ENCODE assay signal across 6 cellular contexts in the genomic region with DNA sequence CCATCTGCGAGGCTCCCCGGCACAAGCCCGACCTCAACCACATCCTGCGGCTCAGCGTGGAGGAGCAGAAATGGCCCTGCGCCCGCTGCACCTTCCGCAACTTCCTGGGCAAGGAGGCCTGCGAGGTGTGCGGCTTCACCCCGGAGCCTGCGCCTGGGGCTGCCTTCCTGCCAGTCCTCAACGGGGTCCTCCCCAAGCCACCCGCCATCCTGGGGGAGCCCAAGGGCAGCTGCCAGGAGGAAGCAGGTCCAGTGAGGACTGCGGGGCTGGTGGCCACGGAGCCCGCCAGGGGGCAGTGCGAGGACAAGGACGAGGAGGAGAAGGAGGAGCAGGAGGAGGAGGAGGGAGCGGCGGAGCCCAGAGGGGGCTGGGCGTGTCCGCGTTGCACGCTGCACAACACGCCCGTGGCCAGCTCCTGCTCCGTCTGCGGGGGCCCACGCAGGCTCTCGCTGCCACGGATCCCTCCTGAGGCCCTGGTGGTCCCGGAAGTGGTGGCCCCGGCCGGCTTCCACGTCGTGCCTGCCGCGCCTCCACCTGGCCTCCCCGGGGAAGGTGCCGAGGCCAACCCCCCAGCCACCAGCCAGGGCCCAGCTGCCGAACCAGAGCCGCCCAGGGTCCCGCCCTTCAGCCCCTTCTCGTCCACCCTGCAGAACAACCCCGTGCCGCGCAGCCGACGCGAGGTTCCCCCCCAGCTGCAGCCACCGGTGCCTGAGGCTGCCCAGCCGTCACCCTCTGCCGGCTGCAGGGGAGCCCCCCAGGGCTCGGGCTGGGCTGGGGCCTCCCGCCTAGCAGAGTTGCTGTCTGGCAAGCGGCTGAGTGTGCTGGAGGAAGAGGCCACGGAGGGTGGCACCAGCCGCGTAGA. TPM values are rescaled to one million over a fixed set of nuclear protein-coding genes. Genes with fewer than 3 reads are reported as not detected.
DNase-seq lines count a peak whose midpoint lies in the region; ATAC-seq and TF ChIP-seq lines count a peak whose summit lies in the region.

No MANE protein-coding gene starts in this region.

- no peak overlapping the region for H3K14ac ChIP-seq in neuronal stem cell (ENCODE audit: low read length)

- no peak overlapping the region for H4K8ac ChIP-seq in neuronal stem cell (ENCODE audit: low read depth, low read length)

- H3K27me3 Mint-ChIP-seq in brain, result no peaks in the 10 kb centered on the region

- H3K4ac ChIP-seq in neuronal stem cell (ENCODE audit: low read length), result no peak overlapping the region

- peak overlapping the region; percentile 13 for H3K18ac ChIP-seq in neuronal stem cell (ENCODE audit: low read length)

- peak; percentile 57 to 60 for TF ChIP-seq CTCF in brain (conservative IDR thresholded peaks at IDR 0.05)

- no peak overlapping the region for H2BK120ac ChIP-seq in neuronal stem cell (ENCODE audit: low read depth, low read length)

- no peak overlapping the region for H3K27ac Mint-ChIP-seq in brain

- H3K9me3 Mint-ChIP-seq in brain, result no peaks in the 10 kb centered on the region

- peak overlapping the region; percentile 13 for H2BK5ac ChIP-seq in neuronal stem cell (ENCODE audit: low read length)

- H3K36me3 Mint-ChIP-seq in brain, result no peaks in the 10 kb centered on the region

- peak; percentile 19 to 77 for DNase-seq in NCI-H526 (lab: John Stamatoyannopoulos, UW)
- DNase-seq in NCI-H526 treated with DMSO at 0.1 percent for 48 hours (lab: John Stamatoyannopoulos, UW), result no peak
- no peak for DNase-seq in neuronal stem cell (ENCODE audit: low spot score)
- no peak for DNase-seq in HT-29 (ENCODE audit: low spot score)

- H2AK5ac ChIP-seq in neuronal stem cell (ENCODE audit: low read depth, low read length), result no peak overlapping the region

- no peak overlapping the region for H3K4me3 Mint-ChIP-seq in brain

- H3K36me3 ChIP-seq in neuronal stem cell (replicated peaks in 1 of 2; ENCODE audit: control insufficient read depth in 2 of 2, insufficient read depth in 2 of 2, low read length in 2 of 2), result peaks cover 2 to 20% of the 10 kb centered on the region in 2 donors

- ATAC-seq in GM18498 (IDR thresholded peaks at IDR 0.05; ENCODE audit: unreplicated experiment), result no peak

- peak overlapping the region; percentile 30 for H3K9ac ChIP-seq in neuronal stem cell (ENCODE audit: low read depth, low read length, poor library complexity)

- H3K23ac ChIP-seq in neuronal stem cell (ENCODE audit: low read depth, low read length, poor library complexity), result peak overlapping the region; percentile 80

- H3K4me1 Mint-ChIP-seq in brain, result no peaks in the 10 kb centered on the region

- H3K79me1 ChIP-seq in neuronal stem cell (ENCODE audit: low read depth, low read length), result peaks cover 21% of the 10 kb centered on the region

- peak overlapping the region; percentile 55 for H2BK15ac ChIP-seq in neuronal stem cell (ENCODE audit: low read length)

- no peak overlapping the region for H3K27ac ChIP-seq in neuronal stem cell (replicated peaks; ENCODE audit: low read length)

- H3K4me2 ChIP-seq in neuronal stem cell (ENCODE audit: insufficient read depth, low read length, poor library complexity, severe bottlenecking), result no peak overlapping the region

- H3K4me3 ChIP-seq in neuronal stem cell (ENCODE audit: low read length in 2 of 2), result no peak overlapping the region

- H3K4me1 ChIP-seq in neuronal stem cell (ENCODE audit: control insufficient read depth in 2 of 2, insufficient read depth in 1 of 2, low read depth in 1 of 2, low read length in 2 of 2), result no peaks in the 10 kb centered on the region

- H2AFZ ChIP-seq in neuronal stem cell (ENCODE audit: low read length), result no peak overlapping the region

- no peak overlapping the region for H2BK12ac ChIP-seq in neuronal stem cell (ENCODE audit: low read length)

- no CpG with 5 or more reads among the region's 60 CpGs for WGBS in neuronal stem cell (ENCODE audit: extremely low coverage in 2 of 2, insufficient read length in 2 of 2, insufficient replicate concordance in 1 of 2), 2 donors

- H3K9me3 ChIP-seq in neuronal stem cell (replicated peaks in 1 of 2; ENCODE audit: control insufficient read depth in 2 of 2, insufficient read depth in 1 of 2, low read depth in 1 of 2, low read length in 2 of 2), result no peaks in the 10 kb centered on the region

- no peak overlapping the region for H4K91ac ChIP-seq in neuronal stem cell (ENCODE audit: low read depth, low read length, poor library complexity)

- H3K27me3 ChIP-seq in neuronal stem cell (ENCODE audit: control insufficient read depth in 3 of 3, insufficient read depth in 3 of 3, low read depth in 1 of 3, low read length in 3 of 3), result no peaks in the 10 kb centered on the region

RNA-seq across cellular contexts. Expression of gene PRR35, which starts 13.1 kb away (rescaled TPM):
- not detected for polyA plus RNA-seq in brain (ENCODE audit: insufficient read depth, low read depth, low replicate concordance)
- 0.17 TPM for polyA plus RNA-seq in neuronal stem cell (2013, experiment 1 of 2)
- polyA plus RNA-seq in neuronal stem cell (2013, experiment 2 of 2), result 0.21 TPM
- 0.08 TPM in 1 of 2 replicates, not detected in the other for total RNA-seq in HT-29 (2014; rRNA removed; shearing (Covaris generic))

RNA-seq across cellular contexts. Expression of gene CAPN15, which starts 19.6 kb away (rescaled TPM):
- polyA plus RNA-seq in brain (ENCODE audit: insufficient read depth, low read depth, low replicate concordance), result 12.9 TPM
- polyA plus RNA-seq in neuronal stem cell (2013, experiment 1 of 2), result 19.7 TPM
- 19.6 TPM for polyA plus RNA-seq in neuronal stem cell (2013, experiment 2 of 2)
- 161 and 180 TPM in 2 replicates for total RNA-seq in HT-29 (2014; rRNA removed; shearing (Covaris generic))

RNA-seq across cellular contexts. Expression of gene NHLRC4, which starts 19.7 kb away (rescaled TPM):
- 0.36 TPM for polyA plus RNA-seq in brain (ENCODE audit: insufficient read depth, low read depth, low replicate concordance)
- polyA plus RNA-seq in neuronal stem cell (2013, experiment 1 of 2), result 0.04 TPM
- 0.04 TPM for polyA plus RNA-seq in neuronal stem cell (2013, experiment 2 of 2)
- total RNA-seq in HT-29 (2014; rRNA removed; shearing (Covaris generic)), result 0.05 and 0.13 TPM in 2 replicates

RNA-seq across cellular contexts. Expression of gene PIGQ, which starts 22.6 kb away (rescaled TPM):
- polyA plus RNA-seq in brain (ENCODE audit: insufficient read depth, low read depth, low replicate concordance), result 75.8 TPM
- polyA plus RNA-seq in neuronal stem cell (2013, experiment 1 of 2), result 23.9 TPM
- polyA plus RNA-seq in neuronal stem cell (2013, experiment 2 of 2), result 22.8 TPM
- total RNA-seq in HT-29 (2014; rRNA removed; shearing (Covaris generic)), result 99.5 and 103 TPM in 2 replicates

RNA-seq across cellular contexts. Expression of gene RAB40C, which starts 42.7 kb away (rescaled TPM):
- 41.1 TPM for polyA plus RNA-seq in brain (ENCODE audit: insufficient read depth, low read depth, low replicate concordance)
- polyA plus RNA-seq in neuronal stem cell (2013, experiment 1 of 2), result 20.5 TPM
- 19.4 TPM for polyA plus RNA-seq in neuronal stem cell (2013, experiment 2 of 2)
- total RNA-seq in HT-29 (2014; rRNA removed; shearing (Covaris generic)), result 54.2 and 58.2 TPM in 2 replicates

Comparison
In these comparisons a context has a peak if more than half of its experiments do, and no peak if none do; other contexts are left out.
1. DNase-seq: peak in NCI-H526 (2 of 2); none in NCI-H526 treated with DMSO at 0.1 percent for 48 hours (single experiment), neuronal stem cell (single experiment) and HT-29 (single experiment).